9 cellular contexts compared by ENCODE assay signal in the genomic region with DNA sequence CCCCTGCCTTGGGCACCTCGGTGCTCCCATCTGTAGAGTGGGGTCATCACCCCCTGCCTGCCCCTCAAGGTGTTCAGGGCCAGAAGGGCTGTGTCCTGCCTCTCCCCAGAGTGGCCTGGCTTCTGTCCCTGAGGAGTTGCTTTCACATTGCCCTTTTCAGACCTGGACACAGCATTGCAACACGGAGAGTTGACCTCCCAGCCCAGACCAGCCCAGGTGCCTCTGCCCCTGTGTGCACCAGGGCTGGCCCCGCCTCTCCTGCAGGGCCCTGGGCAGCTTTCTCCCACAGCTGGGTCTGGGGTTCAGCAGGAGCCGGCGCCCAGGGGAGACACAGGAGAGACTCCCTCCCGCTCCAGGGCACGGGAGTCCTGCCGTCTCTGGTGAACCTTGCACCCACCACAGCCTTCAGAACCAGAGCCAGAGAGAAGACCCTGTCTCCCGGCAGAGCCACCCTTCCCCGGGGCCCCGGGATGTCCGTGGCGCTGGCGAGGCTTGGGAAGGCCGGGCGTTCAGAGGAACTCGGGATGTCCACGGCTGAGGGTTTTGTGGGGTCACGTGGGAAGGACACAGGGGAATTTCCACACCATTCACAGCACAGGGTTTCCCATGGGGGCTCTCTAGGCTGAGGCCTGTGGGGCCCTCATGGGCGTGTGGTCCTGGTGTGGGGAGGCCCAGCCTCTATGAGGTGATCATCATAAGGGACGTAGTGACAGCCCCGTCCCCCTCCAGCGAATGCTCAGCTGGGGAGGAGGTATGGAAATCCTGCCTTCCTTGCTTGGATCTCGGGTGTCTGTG. TPM values are rescaled to one million over a fixed set of nuclear protein-coding genes. Genes with fewer than 3 reads are reported as not detected.
DNase-seq lines count a peak whose midpoint lies in the region; ATAC-seq and TF ChIP-seq lines count a peak whose summit lies in the region.
"Had no signal": no experiment of that assay in that cellular context is flagged by ENCODE, and none has a peak within 500 bp of the region (broad histone marks: within the 10 kb centered on the region; RNA-seq: fewer than 3 reads in every experiment).

No MANE protein-coding gene starts in this region.

- H3K27me3 ChIP-seq in heart left ventricle (no peaks in the 10 kb centered on the region), vagina (no peaks in the 10 kb centered on the region)

- H3K4me3 ChIP-seq in heart left ventricle (peak overlapping the region in 3 of 12 donors; percentile 8 to 33 (median 20)), vagina (peak overlapping the region in 1 of 2 donors; percentile 26)

- H3K4me1 ChIP-seq in heart left ventricle (peaks cover 0 to 20% (median 10%) of the 10 kb centered on the region in 12 donors), vagina (peaks cover 21% of the 10 kb centered on the region)

- 57 to 63% (median 60%) methylated on average over 13 to 24 of the region's 24 CpGs for WGBS in heart left ventricle, 4 donors

- ATAC-seq in heart left ventricle (peak; percentile 3 to 15 (median 12)), HG03342 (IDR thresholded peaks at IDR 0.05; ENCODE audit: unreplicated experiment) (peak; percentile 15), left lobe of liver (peak; percentile 88), HG03095 (IDR thresholded peaks at IDR 0.05; ENCODE audit: unreplicated experiment) (no peak)

- H3K36me3 ChIP-seq in heart left ventricle (no peaks in the 10 kb centered on the region), vagina (no peaks in the 10 kb centered on the region)

- DNase-seq in heart left ventricle: peak in 3 of 5 donors; percentile 28 to 59 (median 29)
- DNase-seq in cardiac septum (ENCODE audit: low spot score): no peak
- peak; percentile 91 for DNase-seq in left lobe of liver (ENCODE audit: low spot score)
- DNase-seq in vagina (ENCODE audit: extremely low spot score in 2 of 2): no peak
- no peak for DNase-seq in NCI-H510A (lab: John Stamatoyannopoulos, UW)
- no peak for DNase-seq in foreskin melanocyte
- DNase-seq: GDM1 had no signal

- H3K9me3 ChIP-seq in heart left ventricle (no peaks in the 10 kb centered on the region), vagina (no peaks in the 10 kb centered on the region)

- no peak for TF ChIP-seq POLR2A in heart left ventricle (IDR thresholded peaks at IDR 0.05)
- no peak for TF ChIP-seq POLR2A in vagina (IDR thresholded peaks at IDR 0.05)

- intact Hi-C loops in heart left ventricle (cut with DNase I): loop anchor here (1.0 to 2.0 kb wide), 4 partner anchors 180 to 277 kb away; no protein-coding TSS in a partner anchor
- intact Hi-C loops in cardiac septum (cut with DNase I): loop anchor here (1.0 kb wide), 1 partner anchor 276 kb away; no protein-coding TSS in a partner anchor
- intact Hi-C loops in vagina (cut with DNase I): loop anchor here (2.0 kb wide), 1 partner anchor 276 kb away; no protein-coding TSS in a partner anchor

- H3K27ac ChIP-seq in heart left ventricle (no peak overlapping the region), vagina (peak overlapping the region; percentile 9)

- TF ChIP-seq CTCF in heart left ventricle (IDR thresholded peaks at IDR 0.05) (no peak), vagina (IDR thresholded peaks at IDR 0.05) (no peak)

RNA-seq across cellular contexts. Expression of gene C13orf46, which starts 23.2 kb away (rescaled TPM):
- total RNA-seq in heart left ventricle: 1 to 10 TPM in 1 of 9 donors, under 1 TPM in 7, not detected in 1; 0.07 to 3.1 (median 0.43) TPM
- under 1 TPM; 0.15 to 0.18 TPM for polyA plus RNA-seq in heart left ventricle
- 0.40 TPM for total RNA-seq in cardiac septum
- 1.1 TPM for total RNA-seq in left lobe of liver
- total RNA-seq in vagina: not detected

Comparison
In these comparisons a context has a peak if more than half of its experiments do, and no peak if none do; other contexts are left out.
1. DNase-seq: peak in heart left ventricle (3 of 5) and left lobe of liver (single experiment); none in cardiac septum (single experiment), vagina (0 of 2), NCI-H510A (single experiment) and foreskin melanocyte (single experiment).